In genomic region chr13:31012285-31013024, GRCh38 we compare ENCODE assay signal across 10 cellular contexts.
DNase-seq lines count a peak whose midpoint lies in the region; ATAC-seq and TF ChIP-seq lines count a peak whose summit lies in the region.
"Had no signal": no experiment of that assay in that cellular context is flagged by ENCODE, and none has a peak within 500 bp of the region (broad histone marks: within the 10 kb centered on the region; RNA-seq: fewer than 3 reads in every experiment).

No MANE protein-coding gene starts in this region.

- in situ Hi-C loops in gastrocnemius medialis (cut with MboI; ENCODE audit: low sequenced_read_pairs in 4 of 4), result no loop called here

- POLR2A ChIA-PET in CD8-positive, alpha-beta memory T cell (lab: Charles Lee), result no interaction called here

- TF ChIP-seq POLR2A in gastrocnemius medialis (IDR thresholded peaks at IDR 0.05), result no peak

- intact Hi-C loops in gastrocnemius medialis (cut with DNase I; ENCODE audit: low total_unique reads), result no loop called here

- H3K4me1 ChIP-seq in gastrocnemius medialis, result no peaks in the 10 kb centered on the region
- H3K4me1 ChIP-seq in CD8-positive, alpha-beta memory T cell (ENCODE audit: insufficient read depth, low read length), result no peaks in the 10 kb centered on the region

- no peak overlapping the region for H3K4me3 Mint-ChIP-seq in CD8-positive, alpha-beta memory T cell
- H3K4me3 Mint-ChIP-seq: stimulated activated naive CD8-positive, alpha-beta T cell treated with anti-CD3 and anti-CD28 coated beads, Interleukin-15, Interleukin-2, amounts not matched to agents 100 ng/mL and 50 ng/mL, for 24 hours had no signal

- peak; percentile 53 for ATAC-seq in GM18511 (IDR thresholded peaks at IDR 0.05; ENCODE audit: unreplicated experiment)
- ATAC-seq in gastrocnemius medialis, result no peak
- no peak for ATAC-seq in GM18870 (IDR thresholded peaks at IDR 0.05; ENCODE audit: unreplicated experiment)

- no peaks in the 10 kb centered on the region for H3K4me1 Mint-ChIP-seq in CD8-positive, alpha-beta memory T cell

- H3K36me3 Mint-ChIP-seq in CD8-positive, alpha-beta memory T cell, result no peaks in the 10 kb centered on the region

- DNase-seq in 8988T (peak; percentile 35), NOMO-1 treated with DMSO at 0.1 percent for 48 hours (lab: John Stamatoyannopoulos, UW; ENCODE audit: unreplicated experiment) (peak; percentile 87), fibroblast of mammary gland (ENCODE audit: low read depth) (peak; percentile 47), gastrocnemius medialis (no peak)
- DNase-seq in CD8-positive, alpha-beta memory T cell, result no peak
- no peak for DNase-seq in effector CD4-positive, alpha-beta T cell
- DNase-seq: activated effector memory CD4-positive, alpha-beta T cell treated with Interleukin-2 at 50 U/mL for 16 hours had no signal

- H3K36me3 ChIP-seq in gastrocnemius medialis, result no peaks in the 10 kb centered on the region
- no peaks in the 10 kb centered on the region for H3K36me3 ChIP-seq in CD8-positive, alpha-beta memory T cell (ENCODE audit: insufficient read depth, low read length)

- no peak overlapping the region for H3K27ac Mint-ChIP-seq in CD8-positive, alpha-beta memory T cell
- H3K27ac Mint-ChIP-seq: stimulated activated naive CD8-positive, alpha-beta T cell treated with anti-CD3 and anti-CD28 coated beads, Interleukin-15, Interleukin-2, amounts not matched to agents 100 ng/mL and 50 ng/mL, for 24 hours had no signal

- H3K9me3 Mint-ChIP-seq in CD8-positive, alpha-beta memory T cell, result no peaks in the 10 kb centered on the region
- H3K9me3 Mint-ChIP-seq: stimulated activated naive CD8-positive, alpha-beta T cell treated with anti-CD3 and anti-CD28 coated beads, Interleukin-15, Interleukin-2, amounts not matched to agents 100 ng/mL and 50 ng/mL, for 24 hours had no signal

- H3K4me3 ChIP-seq in fibroblast of mammary gland (ENCODE audit: control insufficient read depth, low read depth, low read length), result no peak overlapping the region
- H3K4me3 ChIP-seq in gastrocnemius medialis, result no peak overlapping the region
- no peak overlapping the region for H3K4me3 ChIP-seq in CD8-positive, alpha-beta memory T cell (ENCODE audit: low read length)

- no peaks in the 10 kb centered on the region for H3K9me3 ChIP-seq in gastrocnemius medialis
- no peaks in the 10 kb centered on the region for H3K9me3 ChIP-seq in CD8-positive, alpha-beta memory T cell (ENCODE audit: low read length)

- no peak overlapping the region for H3K27ac ChIP-seq in gastrocnemius medialis
- H3K27ac ChIP-seq in CD8-positive, alpha-beta memory T cell (ENCODE audit: low read depth, low read length), result no peak overlapping the region

- no peaks in the 10 kb centered on the region for H3K27me3 ChIP-seq in gastrocnemius medialis
- peaks cover 6% of the 10 kb centered on the region for H3K27me3 ChIP-seq in CD8-positive, alpha-beta memory T cell (ENCODE audit: insufficient read depth, low read length, poor library complexity, severe bottlenecking)

- CTCF ChIA-PET in CD8-positive, alpha-beta memory T cell (lab: Charles Lee), result no interaction called here

- TF ChIP-seq CTCF in fibroblast of mammary gland (conservative IDR thresholded peaks at IDR 0.05; ENCODE audit: control insufficient read depth, insufficient read depth, low read depth, low read length) (peak; percentile 61), gastrocnemius medialis (IDR thresholded peaks at IDR 0.05 in 4 of 5, conservative IDR thresholded peaks at IDR 0.05 in 1 of 5) (no peak)

- H3K27me3 Mint-ChIP-seq in CD8-positive, alpha-beta memory T cell, result peaks cover 24 to 49% of the 10 kb centered on the region in 2 donors

Comparison
In these comparisons a context has a peak if more than half of its experiments do, and no peak if none do; other contexts are left out.
1. DNase-seq: peak in 8988T (single experiment), NOMO-1 treated with DMSO at 0.1 percent for 48 hours (single experiment) and fibroblast of mammary gland (single experiment); none in gastrocnemius medialis (0 of 2), CD8-positive, alpha-beta memory T cell (0 of 5) and effector CD4-positive, alpha-beta T cell (single experiment).